ENCODE assay signal across 29 cellular contexts in genomic region chr4:152156448-152156847, GRCh38.
DNase-seq lines count a peak whose midpoint lies in the region; ATAC-seq and TF ChIP-seq lines count a peak whose summit lies in the region.
"Had no signal": no experiment of that assay in that cellular context is flagged by ENCODE, and none has a peak within 500 bp of the region (broad histone marks: within the 10 kb centered on the region; RNA-seq: fewer than 3 reads in every experiment).

No MANE protein-coding gene starts in this region.

- H3K27ac ChIP-seq in KOPT-K1 (ENCODE audit: low read depth, low read length, poor library complexity, severe bottlenecking) (peak overlapping the region; percentile 48), heart right ventricle (peak overlapping the region in 1 of 10 donors; percentile 23), osteoblast (ENCODE audit: low read depth, low read length) (no peak overlapping the region), uterus (no peak overlapping the region)
- H3K27ac ChIP-seq: breast epithelium, C4-2B, colonic mucosa, sigmoid colon, tibial nerve, WERI-Rb-1 had no signal

- H4K20me1 ChIP-seq in osteoblast (ENCODE audit: insufficient read depth, low read length) = no peaks in the 10 kb centered on the region

- H3K36me3 ChIP-seq in Caco-2 (ENCODE audit: control insufficient read depth, insufficient read depth, low read length) = no peaks in the 10 kb centered on the region
- no peaks in the 10 kb centered on the region for H3K36me3 ChIP-seq in KOPT-K1 (ENCODE audit: insufficient read depth, low read length)
- no peaks in the 10 kb centered on the region for H3K36me3 ChIP-seq in heart right ventricle
- no peaks in the 10 kb centered on the region for H3K36me3 ChIP-seq in osteoblast (ENCODE audit: insufficient read depth, low read length)
- no peaks in the 10 kb centered on the region for H3K36me3 ChIP-seq in uterus
- H3K36me3 ChIP-seq: breast epithelium, colonic mucosa, HAP-1, sigmoid colon, tibial nerve, WERI-Rb-1 had no signal

- no TSS peak for BruUV-seq in Caco-2 (replicated peaks; lab: Mats Ljungman, UMichigan)

- no peak overlapping the region for H2AFZ ChIP-seq in osteoblast (ENCODE audit: low read length)

- WGBS in heart right ventricle, 2 donors = 26 to 40% methylated on average over 6 of the region's 6 CpGs

- H3K36me3 Mint-ChIP-seq in Caco-2 (ENCODE audit: insufficient read depth, unreplicated experiment) = no peaks in the 10 kb centered on the region
- peaks cover 9% of the 10 kb centered on the region for H3K36me3 Mint-ChIP-seq in activated CD4-positive, alpha-beta memory T cell treated with anti-CD3 and anti-CD28 coated beads, Interleukin-2, amount 10 ng/mL, durations not matched to agents 7 days and 5 days (ENCODE audit: low read depth)
- H3K36me3 Mint-ChIP-seq: activated naive CD8-positive, alpha-beta T cell had no signal

- H3K27me3 Mint-ChIP-seq in Caco-2 (ENCODE audit: insufficient read depth, unreplicated experiment) = no peaks in the 10 kb centered on the region
- peaks cover 1% of the 10 kb centered on the region for H3K27me3 Mint-ChIP-seq in activated CD4-positive, alpha-beta memory T cell treated with anti-CD3 and anti-CD28 coated beads, Interleukin-2, amount 10 ng/mL, durations not matched to agents 7 days and 5 days
- H3K27me3 Mint-ChIP-seq: activated naive CD8-positive, alpha-beta T cell; activated T-cell treated with anti-CD3 and anti-CD28 coated beads, Interleukin-2, amount 50 U/mL, for 24 hours had no signal

- TF ChIP-seq CTCF in Caco-2 (IDR thresholded peaks at IDR 0.05; ENCODE audit: insufficient read depth in 1 of 2, low read depth in 1 of 2, low read length in 1 of 2, severe bottlenecking in 1 of 2, unreplicated experiment in 1 of 2) (no peak), heart right ventricle (IDR thresholded peaks at IDR 0.05) (no peak), osteoblast (IDR thresholded peaks at IDR 0.05; ENCODE audit: extremely low read depth, low read depth, low read length) (no peak), uterus (IDR thresholded peaks at IDR 0.05) (no peak)

- H3K79me2 ChIP-seq in osteoblast (ENCODE audit: insufficient read depth, low read length) = no peaks in the 10 kb centered on the region

- H3K4me2 ChIP-seq in osteoblast (ENCODE audit: insufficient read depth, low read length) = no peak overlapping the region

- peaks cover 6% of the 10 kb centered on the region for H3K4me1 Mint-ChIP-seq in Caco-2 (ENCODE audit: low read depth, unreplicated experiment)
- peaks cover 13% of the 10 kb centered on the region for H3K4me1 Mint-ChIP-seq in activated CD4-positive, alpha-beta memory T cell treated with anti-CD3 and anti-CD28 coated beads, Interleukin-2, amount 10 ng/mL, durations not matched to agents 7 days and 5 days

- no peak overlapping the region for H3K27ac Mint-ChIP-seq in Caco-2 (ENCODE audit: unreplicated experiment)
- no peak overlapping the region for H3K27ac Mint-ChIP-seq in activated CD4-positive, alpha-beta memory T cell treated with anti-CD3 and anti-CD28 coated beads, Interleukin-2, amount 10 ng/mL, durations not matched to agents 7 days and 5 days
- H3K27ac Mint-ChIP-seq: activated naive CD8-positive, alpha-beta T cell; activated T-cell treated with anti-CD3 and anti-CD28 coated beads, Interleukin-2, amount 50 U/mL, for 24 hours; progenitor cell of endocrine pancreas had no signal

- no peak overlapping the region for H3K4me3 Mint-ChIP-seq in Caco-2 (ENCODE audit: unreplicated experiment)
- H3K4me3 Mint-ChIP-seq in activated CD4-positive, alpha-beta memory T cell treated with anti-CD3 and anti-CD28 coated beads, Interleukin-2, amount 10 ng/mL, durations not matched to agents 7 days and 5 days = no peak overlapping the region
- H3K4me3 Mint-ChIP-seq: activated naive CD8-positive, alpha-beta T cell; activated T-cell treated with anti-CD3 and anti-CD28 coated beads, Interleukin-2, amount 50 U/mL, for 24 hours had no signal

- TF ChIP-seq POLR2A in uterus (IDR thresholded peaks at IDR 0.05) = no peak

- POLR2A ChIA-PET in Caco-2 (lab: Charles Lee) = no interaction called here
- POLR2A ChIA-PET in activated CD4-positive, alpha-beta memory T cell treated with anti-CD3 and anti-CD28 coated beads, Interleukin-2, amount 10 ng/mL, durations not matched to agents 7 days and 5 days (lab: Charles Lee) = no interaction called here

- H3K9me3 Mint-ChIP-seq in Caco-2 (ENCODE audit: unreplicated experiment) = no peaks in the 10 kb centered on the region
- peaks cover 2% of the 10 kb centered on the region for H3K9me3 Mint-ChIP-seq in activated CD4-positive, alpha-beta memory T cell treated with anti-CD3 and anti-CD28 coated beads, Interleukin-2, amount 10 ng/mL, durations not matched to agents 7 days and 5 days
- H3K9me3 Mint-ChIP-seq: activated T-cell treated with anti-CD3 and anti-CD28 coated beads, Interleukin-2, amount 50 U/mL, for 24 hours had no signal

- DNase-seq in Caco-2 = peak; percentile 69 to 74
- peak; percentile 48 to 56 for DNase-seq in heart right ventricle
- DNase-seq in osteoblast (ENCODE audit: insufficient read length, low spot score, missing footprints) = peak; percentile 47
- DNase-seq in activated CD4-positive, alpha-beta T cell treated with anti-CD3 and anti-CD28 coated beads for 4 hours = no peak
- no peak for DNase-seq in uterus
- DNase-seq in activated CD4-positive, alpha-beta memory T cell treated with anti-CD3 and anti-CD28 coated beads, Interleukin-2, amount 10 ng/mL, durations not matched to agents 7 days and 5 days = no peak
- DNase-seq: activated CD4-positive, alpha-beta T cell treated with anti-CD3 and anti-CD28 coated beads for 48 hours; activated effector memory CD4-positive, alpha-beta T cell treated with anti-CD3 and anti-CD28 coated beads, Interleukin-2, amount 50 U/mL, for 16 hours; activated T-cell treated with anti-CD3 and anti-CD28 coated beads, Interleukin-2, amount 50 U/mL, for 24 hours; Calu3; colonic mucosa; effector CD8-positive, alpha-beta T cell; MV-4-11; NCI-H146; NCI-H748 treated with DMSO at 0.1 percent for 48 hours; SHP77 treated with DMSO at 0.1 percent for 48 hours; sigmoid colon; stimulated activated CD4-positive, alpha-beta T cell treated with anti-CD3 and anti-CD28 coated beads, Interleukin-4, amount 100 ng/mL, for 4 hours; T1000; WERI-Rb-1 had no signal

- no peak overlapping the region for H3K4me3 ChIP-seq in Caco-2 (ENCODE audit: low read depth, low read length)
- H3K4me3 ChIP-seq in heart right ventricle = no peak overlapping the region
- no peak overlapping the region for H3K4me3 ChIP-seq in osteoblast (ENCODE audit: insufficient read depth, low read length)
- H3K4me3 ChIP-seq in uterus = no peak overlapping the region
- H3K4me3 ChIP-seq: breast epithelium, colonic mucosa, GM12878, HAP-1, sigmoid colon, tibial nerve had no signal

- H3K27me3 ChIP-seq in Caco-2 (replicated peaks; ENCODE audit: control insufficient read depth, insufficient read depth, low read length) (no peaks in the 10 kb centered on the region), heart right ventricle (no peaks in the 10 kb centered on the region), osteoblast (ENCODE audit: insufficient read depth, low read length) (peaks cover 3% of the 10 kb centered on the region), uterus (no peaks in the 10 kb centered on the region)
- H3K27me3 ChIP-seq: breast epithelium, colonic mucosa, sigmoid colon, tibial nerve had no signal

- CTCF ChIA-PET in Caco-2 (lab: Charles Lee) = no interaction called here
- CTCF ChIA-PET in activated CD4-positive, alpha-beta memory T cell treated with anti-CD3 and anti-CD28 coated beads, Interleukin-2, amount 10 ng/mL, durations not matched to agents 7 days and 5 days (lab: Charles Lee) = interaction anchor here (0.7 kb wide), 1 partner anchor 894 kb away, joined by 4 read pairs; no protein-coding TSS in a partner anchor

- H3K9me3 ChIP-seq in Caco-2 = no peaks in the 10 kb centered on the region; the same call in 1 of the 2 replicates
- H3K9me3 ChIP-seq in KOPT-K1 (ENCODE audit: insufficient read depth, low read length, poor library complexity, severe bottlenecking) = no peaks in the 10 kb centered on the region
- H3K9me3 ChIP-seq in heart right ventricle = no peaks in the 10 kb centered on the region
- H3K9me3 ChIP-seq in osteoblast (ENCODE audit: low read depth, low read length) = no peaks in the 10 kb centered on the region
- no peaks in the 10 kb centered on the region for H3K9me3 ChIP-seq in uterus
- H3K9me3 ChIP-seq: breast epithelium, colonic mucosa, HAP-1, sigmoid colon, tibial nerve had no signal

- H3K4me1 ChIP-seq in Caco-2 (peaks cover 9% of the 10 kb centered on the region; the same call in 1 of the 2 replicates), heart right ventricle (peaks cover 0 to 17% (median 5%) of the 10 kb centered on the region in 9 donors), osteoblast (ENCODE audit: insufficient read depth, low read length) (peaks cover 2% of the 10 kb centered on the region), uterus (no peaks in the 10 kb centered on the region)
- H3K4me1 ChIP-seq: breast epithelium, colonic mucosa, HAP-1, sigmoid colon had no signal

- intact Hi-C loops in Caco-2 (cut with micrococcal nuclease; ENCODE audit: unreplicated experiment) = no loop called here
- intact Hi-C loops in heart right ventricle (cut with DNase I) = loop anchor here in 1 of 10 donors (5.0 kb wide), 1 partner anchor 44 kb away; no protein-coding TSS in a partner anchor
- intact Hi-C loops in uterus (cut with DNase I; ENCODE audit: low total_unique reads) = no loop called here

- ATAC-seq in heart right ventricle (peak; percentile 59 to 89 (median 76)), GM18870 (IDR thresholded peaks at IDR 0.05; ENCODE audit: unreplicated experiment) (no peak)
- ATAC-seq: GM12878 had no signal

Comparison
In these comparisons a context has a peak if more than half of its experiments do, and no peak if none do; other contexts are left out.
1. DNase-seq: peak in Caco-2 (2 of 2), heart right ventricle (2 of 2) and osteoblast (single experiment); none in activated CD4-positive, alpha-beta T cell treated with anti-CD3 and anti-CD28 coated beads for 4 hours (0 of 2), uterus (0 of 2) and activated CD4-positive, alpha-beta memory T cell treated with anti-CD3 and anti-CD28 coated beads, Interleukin-2, amount 10 ng/mL, durations not matched to agents 7 days and 5 days (single experiment).